Comparison of ENCODE assay signal across 1 cellular context in the genomic region with DNA sequence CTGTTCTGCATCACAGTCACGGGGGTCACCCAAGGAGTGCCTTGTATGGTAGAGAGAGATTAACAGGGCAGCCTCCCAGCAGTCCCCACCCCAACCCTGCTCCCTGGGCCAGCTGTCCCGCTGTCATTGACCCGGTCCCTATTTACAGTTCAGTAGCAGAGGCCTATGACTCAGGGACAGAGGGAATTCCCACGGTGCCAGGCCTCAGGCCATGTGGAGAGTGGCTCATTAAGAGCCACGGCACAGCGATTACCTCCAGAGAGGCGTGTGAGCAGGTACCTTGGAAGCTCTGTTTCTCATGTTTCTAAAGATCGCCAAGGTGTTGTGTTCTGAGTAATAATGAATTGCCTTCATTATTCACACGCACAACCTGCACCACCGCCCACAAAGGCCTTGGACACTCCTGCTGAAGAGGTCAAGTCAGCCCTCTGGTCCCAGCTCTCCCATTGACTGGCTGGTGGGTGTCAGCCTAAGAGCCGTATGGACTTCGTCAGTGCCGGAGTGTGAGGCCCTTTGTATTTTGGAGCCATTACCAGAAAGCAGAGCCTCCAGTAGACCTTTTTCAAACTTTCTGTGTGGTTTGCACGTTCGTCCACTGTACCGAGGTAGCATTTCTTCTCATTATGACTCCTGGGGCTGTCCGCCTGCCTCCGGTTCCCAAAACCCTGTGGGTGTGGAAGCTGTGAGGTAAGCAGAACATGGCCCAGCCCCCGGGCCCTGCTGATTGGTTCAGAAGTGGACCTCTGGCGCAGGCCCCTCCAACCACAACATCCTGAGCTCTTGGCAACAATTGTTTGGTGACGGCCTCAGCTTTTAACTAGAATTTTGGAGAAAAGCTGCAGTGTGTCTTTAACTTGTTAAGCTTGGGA.
TF ChIP-seq lines count a peak whose summit lies in the region.

No MANE protein-coding gene starts in this region.

TF ChIP-seq in K562, 482 proteins besides CTCF, POLR2A, EP300 and RAD21 (continued from another document and continues in another):
- TF ChIP-seq, protein P1, sequence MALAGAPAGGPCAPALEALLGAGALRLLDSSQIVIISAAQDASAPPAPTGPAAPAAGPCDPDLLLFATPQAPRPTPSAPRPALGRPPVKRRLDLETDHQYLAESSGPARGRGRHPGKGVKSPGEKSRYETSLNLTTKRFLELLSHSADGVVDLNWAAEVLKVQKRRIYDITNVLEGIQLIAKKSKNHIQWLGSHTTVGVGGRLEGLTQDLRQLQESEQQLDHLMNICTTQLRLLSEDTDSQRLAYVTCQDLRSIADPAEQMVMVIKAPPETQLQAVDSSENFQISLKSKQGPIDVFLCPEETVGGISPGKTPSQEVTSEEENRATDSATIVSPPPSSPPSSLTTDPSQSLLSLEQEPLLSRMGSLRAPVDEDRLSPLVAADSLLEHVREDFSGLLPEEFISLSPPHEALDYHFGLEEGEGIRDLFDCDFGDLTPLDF (CRISPR knock-in tag; IDR thresholded peaks at IDR 0.05): no peak
- peak; percentile 50; the same call in 1 of the 2 replicates for TF ChIP-seq EP400 (IDR thresholded peaks at IDR 0.05)
- TF ChIP-seq TRIM24 (IDR thresholded peaks at IDR 0.05): no peak
- TF ChIP-seq ARID3B (CRISPR knock-in tag; IDR thresholded peaks at IDR 0.05; ENCODE audit: borderline replicate concordance): no peak
- no peak for TF ChIP-seq HES1 (IDR thresholded peaks at IDR 0.05; ENCODE audit: low read depth)
- no peak for TF ChIP-seq DIDO1 (tag; IDR thresholded peaks at IDR 0.05; ENCODE audit: low read depth)
- TF ChIP-seq ZNF347 (CRISPR knock-in tag; IDR thresholded peaks at IDR 0.05; ENCODE audit: low read depth): no peak
- TF ChIP-seq PHF20 (IDR thresholded peaks at IDR 0.05; ENCODE audit: partially characterized antibody): no peak
- TF ChIP-seq ZNF57 (CRISPR knock-in tag; IDR thresholded peaks at IDR 0.05): no peak
- no peak for TF ChIP-seq FOXJ2 (tag; IDR thresholded peaks at IDR 0.05)
- TF ChIP-seq JUN (IDR thresholded peaks at IDR 0.05; ENCODE audit: borderline replicate concordance, low read depth, low read length): no peak
- no peak for TF ChIP-seq JUN (CRISPR knock-in tag; IDR thresholded peaks at IDR 0.05; ENCODE audit: borderline replicate concordance)
- TF ChIP-seq CREB5 (CRISPR knock-in tag; IDR thresholded peaks at IDR 0.05): no peak
- TF ChIP-seq THRAP3 (IDR thresholded peaks at IDR 0.05; ENCODE audit: borderline replicate concordance): no peak
- no peak for TF ChIP-seq HNRNPUL1 (IDR thresholded peaks at IDR 0.05; ENCODE audit: low read length)
- no peak for TF ChIP-seq ZKSCAN3 (CRISPR knock-in tag; IDR thresholded peaks at IDR 0.05)
- TF ChIP-seq TOE1 (IDR thresholded peaks at IDR 0.05; ENCODE audit: borderline replicate concordance): no peak
- no peak for TF ChIP-seq TOE1 (CRISPR knock-in tag; IDR thresholded peaks at IDR 0.05; ENCODE audit: borderline replicate concordance, low read depth)
- TF ChIP-seq ELF1 (tag; IDR thresholded peaks at IDR 0.05): no peak
- no peak for TF ChIP-seq PCBP2 (IDR thresholded peaks at IDR 0.05; ENCODE audit: low read depth, low read length, poor library complexity, severe bottlenecking)
- TF ChIP-seq CXXC5 (CRISPR knock-in tag; IDR thresholded peaks at IDR 0.05): 0 out of 2 replicates have a peak, but pooled peaks have one; percentile 40
- TF ChIP-seq PHB2 (IDR thresholded peaks at IDR 0.05; ENCODE audit: low read depth): no peak
- no peak for TF ChIP-seq CC2D1A (IDR thresholded peaks at IDR 0.05)
- TF ChIP-seq TFAM (CRISPR knock-in tag; conservative IDR thresholded peaks at IDR 0.05): no peak
- TF ChIP-seq ZBTB17 (CRISPR knock-in tag; IDR thresholded peaks at IDR 0.05): peak; percentile 51; the same call in 1 of the 2 replicates
- no peak for TF ChIP-seq CHD7 (IDR thresholded peaks at IDR 0.05; ENCODE audit: low read depth, low read length)
- no peak for TF ChIP-seq RBM17 (IDR thresholded peaks at IDR 0.05; ENCODE audit: borderline replicate concordance, low read depth, low read length)
- TF ChIP-seq, protein P2, sequence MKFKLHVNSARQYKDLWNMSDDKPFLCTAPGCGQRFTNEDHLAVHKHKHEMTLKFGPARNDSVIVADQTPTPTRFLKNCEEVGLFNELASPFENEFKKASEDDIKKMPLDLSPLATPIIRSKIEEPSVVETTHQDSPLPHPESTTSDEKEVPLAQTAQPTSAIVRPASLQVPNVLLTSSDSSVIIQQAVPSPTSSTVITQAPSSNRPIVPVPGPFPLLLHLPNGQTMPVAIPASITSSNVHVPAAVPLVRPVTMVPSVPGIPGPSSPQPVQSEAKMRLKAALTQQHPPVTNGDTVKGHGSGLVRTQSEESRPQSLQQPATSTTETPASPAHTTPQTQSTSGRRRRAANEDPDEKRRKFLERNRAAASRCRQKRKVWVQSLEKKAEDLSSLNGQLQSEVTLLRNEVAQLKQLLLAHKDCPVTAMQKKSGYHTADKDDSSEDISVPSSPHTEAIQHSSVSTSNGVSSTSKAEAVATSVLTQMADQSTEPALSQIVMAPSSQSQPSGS (CRISPR knock-in tag; IDR thresholded peaks at IDR 0.05): no peak
- TF ChIP-seq FOSL1 (tag; conservative IDR thresholded peaks at IDR 0.05): peak; percentile 64
- TF ChIP-seq ZNF740 (CRISPR knock-in tag; IDR thresholded peaks at IDR 0.05): no peak
- TF ChIP-seq ZNF740 (tag; IDR thresholded peaks at IDR 0.05): no peak
- no peak for TF ChIP-seq ZNF668 (CRISPR knock-in tag; IDR thresholded peaks at IDR 0.05)
- TF ChIP-seq ZNF23 (CRISPR knock-in tag; IDR thresholded peaks at IDR 0.05): no peak
